8 cellular contexts compared by ENCODE assay signal in the genomic region with DNA sequence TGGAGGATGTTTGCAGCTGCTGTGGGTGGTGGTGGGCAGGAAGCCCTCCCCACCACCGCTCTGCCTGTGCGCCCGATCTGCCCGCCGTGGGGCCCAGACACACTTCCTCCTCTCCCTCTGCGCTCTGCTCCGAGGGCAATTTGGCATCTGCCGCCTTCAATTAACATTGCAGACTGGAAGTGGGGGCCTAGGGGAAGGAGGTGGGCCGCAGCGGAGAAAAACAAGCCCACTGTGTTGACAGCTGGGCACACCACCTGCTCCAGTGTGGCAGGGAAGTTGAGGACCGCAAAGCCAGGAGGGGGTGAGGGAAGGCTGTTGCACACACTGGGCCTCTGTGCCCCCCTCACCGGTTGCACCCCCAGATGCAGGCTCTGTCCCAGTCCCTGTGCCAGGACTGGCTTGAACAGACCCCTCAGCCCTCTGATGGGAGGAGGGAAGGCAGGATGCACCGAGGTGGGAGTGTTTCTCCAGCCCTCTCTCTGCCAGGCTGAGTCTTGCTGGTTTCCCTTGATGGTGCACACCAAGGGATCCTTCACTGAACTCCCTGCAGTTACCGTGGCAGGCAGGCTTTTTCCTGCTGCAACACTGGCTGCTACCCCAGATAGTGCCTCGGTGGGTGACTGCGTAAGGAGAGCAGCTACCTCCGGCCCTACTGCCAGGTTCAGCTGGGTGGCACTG.
DNase-seq lines count a peak whose midpoint lies in the region; ATAC-seq, FAIRE-seq and TF ChIP-seq lines count a peak whose summit lies in the region.

No MANE protein-coding gene starts in this region.

- H3K27me3 ChIP-seq in DND-41 (ENCODE audit: insufficient read depth, low read length, poor library complexity): no peaks in the 10 kb centered on the region
- H3K27me3 ChIP-seq in pancreas: no peaks in the 10 kb centered on the region

- no peak overlapping the region for H2AFZ ChIP-seq in DND-41 (ENCODE audit: low read depth, low read length)

- no peaks in the 10 kb centered on the region for H3K79me2 ChIP-seq in DND-41 (ENCODE audit: insufficient read depth, low read length)

- no peaks in the 10 kb centered on the region for H3K9me3 ChIP-seq in DND-41 (ENCODE audit: insufficient read depth, low read length, severe bottlenecking)
- no peaks in the 10 kb centered on the region for H3K9me3 ChIP-seq in pancreas

- H3K36me3 ChIP-seq in DND-41 (ENCODE audit: insufficient read depth, low read length) (no peaks in the 10 kb centered on the region), pancreas (no peaks in the 10 kb centered on the region)

- 66 to 68% methylated on average over 17 of the region's 17 CpGs for WGBS in pancreas, 2 donors

- no peaks in the 10 kb centered on the region for H4K20me1 ChIP-seq in DND-41 (ENCODE audit: insufficient read depth, low read length)

- ATAC-seq in DND-41 (ENCODE audit: insufficient read depth, low read depth) (peak; percentile 85), pancreas (peak in 3 of 4 donors; percentile 37 to 72 (median 72)), omental fat pad (ENCODE audit: low FRiP score) (no peak), GM21447 (IDR thresholded peaks at IDR 0.05; ENCODE audit: unreplicated experiment) (no peak)

- intact Hi-C loops in pancreas (cut with DNase I): no loop called here

- no peak for TF ChIP-seq CTCF in DND-41 (IDR thresholded peaks at IDR 0.05; ENCODE audit: borderline replicate concordance, extremely low read depth, low read length, poor library complexity, severe bottlenecking)
- TF ChIP-seq CTCF in pancreas (IDR thresholded peaks at IDR 0.05): no peak
- no peak for TF ChIP-seq CTCF in coronary artery (IDR thresholded peaks at IDR 0.05)
- TF ChIP-seq CTCF in omental fat pad (IDR thresholded peaks at IDR 0.05): no peak

- H3K27ac ChIP-seq in DND-41 (ENCODE audit: low read length) (peak overlapping the region; percentile 96), pancreas (no peak overlapping the region), coronary artery (no peak overlapping the region)

- peak overlapping the region; percentile 62 for H3K9ac ChIP-seq in DND-41 (ENCODE audit: low read depth, low read length)

- H3K4me1 ChIP-seq in DND-41 (ENCODE audit: insufficient read depth, low read length) (peaks cover 97% of the 10 kb centered on the region), pancreas (peaks cover 0 to 9% (median 6%) of the 10 kb centered on the region in 3 donors)

- no peak for FAIRE-seq in pancreas (lab: Jason Lieb, UNC)

- H3K4me3 ChIP-seq in DND-41 (ENCODE audit: low read depth in 1 of 2, low read length in 2 of 2) (peak overlapping the region in 1 of 2 experiments; percentile 32; a peak in 2 of 4 replicates), pancreas (no peak overlapping the region), coronary artery (no peak overlapping the region)

- peak; percentile 98 for DNase-seq in DND-41
- peak; percentile 98 for DNase-seq in NCI-H748 (lab: John Stamatoyannopoulos, UW; ENCODE audit: unreplicated experiment)
- DNase-seq in activated T-cell treated with anti-CD3 and anti-CD28 coated beads, Interleukin-2, amount 50 U/mL, for 1 hour: peak; percentile 57
- no peak for DNase-seq in pancreas
- DNase-seq in coronary artery (ENCODE audit: low spot score): no peak
- no peak for DNase-seq in omental fat pad (ENCODE audit: low spot score)
- DNase-seq in NCI-H2029 treated with DMSO at 0.1 percent for 48 hours (lab: John Stamatoyannopoulos, UW): no peak

- peak overlapping the region; percentile 61 for H3K4me2 ChIP-seq in DND-41 (ENCODE audit: insufficient read depth, low read length)

Comparison
In these comparisons a context has a peak if more than half of its experiments do, and no peak if none do; other contexts are left out.
1. ATAC-seq: peak in DND-41 (single experiment) and pancreas (3 of 4); none in omental fat pad (single experiment) and GM21447 (single experiment).
2. DNase-seq: peak in DND-41 (single experiment), NCI-H748 (single experiment) and activated T-cell treated with anti-CD3 and anti-CD28 coated beads, Interleukin-2, amount 50 U/mL, for 1 hour (single experiment); none in pancreas (0 of 6), coronary artery (single experiment), omental fat pad (single experiment) and NCI-H2029 treated with DMSO at 0.1 percent for 48 hours (single experiment).